In the genomic region with DNA sequence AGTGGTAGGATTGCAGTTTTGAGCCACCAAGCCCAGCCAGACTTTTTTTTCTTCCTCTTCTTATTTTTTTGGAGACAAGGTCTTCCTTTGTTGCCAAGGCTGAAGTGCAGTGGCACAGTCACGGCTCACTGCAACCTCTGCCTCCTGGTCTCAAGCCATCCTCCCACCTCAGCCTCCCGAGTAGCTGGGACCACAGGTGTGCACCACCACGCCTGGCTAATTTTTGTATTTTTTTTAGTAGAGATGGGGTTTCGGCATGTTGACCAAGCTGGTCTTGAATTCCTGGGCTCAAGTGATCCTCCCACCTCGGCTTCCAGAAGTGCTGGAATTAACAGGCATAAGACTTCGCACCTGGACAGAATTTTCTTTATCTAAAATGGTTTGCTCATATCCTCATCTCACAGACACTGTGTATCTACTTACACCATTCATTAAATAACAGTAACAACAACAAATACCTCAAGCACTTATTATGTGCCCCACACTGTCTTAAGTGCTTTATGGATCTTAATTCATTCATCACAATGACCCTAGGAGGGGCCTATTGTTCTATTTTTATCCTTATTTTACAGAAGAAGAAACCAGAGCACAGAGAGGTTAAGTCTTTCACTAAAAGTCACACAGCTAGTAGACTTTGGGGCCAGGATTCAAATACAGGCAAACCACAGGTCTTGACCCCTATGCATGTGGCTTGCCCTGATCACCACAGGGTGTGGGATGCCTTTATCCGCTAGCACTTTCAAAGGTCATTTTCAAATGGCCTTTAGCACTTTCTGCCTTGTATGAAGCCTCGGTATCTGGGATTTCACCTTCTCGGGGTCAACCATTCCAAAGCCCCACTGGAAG, we compare ENCODE assay signal across 24 cellular contexts. TPM values are rescaled to one million over a fixed set of nuclear protein-coding genes. Genes with fewer than 3 reads are reported as not detected.
"Had no signal": no experiment of that assay in that cellular context is flagged by ENCODE, and none has a peak within 500 bp of the region (broad histone marks: within the 10 kb centered on the region; RNA-seq: fewer than 3 reads in every experiment).

No MANE protein-coding gene starts in this region.

- H3K4me3 ChIP-seq: esophagus squamous epithelium, heart right ventricle, left lung, lower lobe of right lung, thoracic aorta had no signal

- H3K27ac Mint-ChIP-seq: activated B cell treated with CpG ODN at 0.5 μM for 24 hours; activated naive CD4-positive, alpha-beta T cell treated with anti-CD3 and anti-CD28 coated beads, Interleukin-2, amount 50 U/mL, for 72 hours; activated T-cell treated with anti-CD3 and anti-CD28 coated beads, Interleukin-2, amount 50 U/mL, for 72 hours; dendritic cell treated with granulocyte-macrophage colony-stimulating factor and Interleukin-4, amounts not matched to agents 40 ng/mL and 50 ng/mL, for 4 days; nephron; T-helper 1 cell treated with Interleukin-12 subunit alpha and Interleukin-12 subunit beta and Interleukin-4 antibody, amounts not matched to agents 30 μg/mL and 1 μg/mL, for 36 hours had no signal

- H3K27ac ChIP-seq: epithelial cell of prostate, esophagus squamous epithelium, heart right ventricle, left lung, lower lobe of right lung, thoracic aorta had no signal

- H3K27me3 Mint-ChIP-seq: activated B cell treated with CpG ODN at 0.5 μM for 24 hours; central memory CD8-positive, alpha-beta T cell; dendritic cell treated with granulocyte-macrophage colony-stimulating factor and Interleukin-4, amounts not matched to agents 40 ng/mL and 50 ng/mL, for 4 days had no signal

- H3K4me1 ChIP-seq: esophagus squamous epithelium, heart right ventricle, left lung, lower lobe of right lung had no signal

- H3K4me3 Mint-ChIP-seq: activated B cell treated with CpG ODN at 0.5 μM for 24 hours; activated T-cell treated with anti-CD3 and anti-CD28 coated beads, Interleukin-2, amount 50 U/mL, for 72 hours; central memory CD8-positive, alpha-beta T cell; dendritic cell treated with granulocyte-macrophage colony-stimulating factor and Interleukin-4, amounts not matched to agents 40 ng/mL and 50 ng/mL, for 4 days; nephron; T-helper 1 cell treated with Interleukin-12 subunit alpha and Interleukin-12 subunit beta and Interleukin-4 antibody, amounts not matched to agents 30 μg/mL and 1 μg/mL, for 36 hours had no signal

- H3K4me1 Mint-ChIP-seq: activated B cell treated with CpG ODN at 0.5 μM for 24 hours; central memory CD8-positive, alpha-beta T cell had no signal

- H3K9me3 Mint-ChIP-seq: activated B cell treated with CpG ODN at 0.5 μM for 24 hours; activated naive CD4-positive, alpha-beta T cell treated with anti-CD3 and anti-CD28 coated beads, Interleukin-2, amount 50 U/mL, for 72 hours; activated T-cell treated with anti-CD3 and anti-CD28 coated beads, Interleukin-2, amount 50 U/mL, for 72 hours; central memory CD8-positive, alpha-beta T cell; dendritic cell treated with granulocyte-macrophage colony-stimulating factor and Interleukin-4, amounts not matched to agents 40 ng/mL and 50 ng/mL, for 4 days; nephron; T-helper 1 cell treated with Interleukin-12 subunit alpha and Interleukin-12 subunit beta and Interleukin-4 antibody, amounts not matched to agents 30 μg/mL and 1 μg/mL, for 36 hours had no signal

- H3K27me3 ChIP-seq: esophagus squamous epithelium had no signal

- ATAC-seq: activated naive CD4-positive, alpha-beta T cell treated with anti-CD3 and anti-CD28 coated beads, Interleukin-2, amount 50 U/mL, for 72 hours; activated T-cell treated with anti-CD3 and anti-CD28 coated beads, Interleukin-2, amount 50 U/mL, for 72 hours; heart right ventricle; left lung; lower lobe of right lung; right cardiac atrium; stimulated activated naive CD8-positive, alpha-beta T cell treated with anti-CD3 and anti-CD28 coated beads, Interleukin-15, Interleukin-2, amounts not matched to agents 100 U/mL and 50 U/mL, for 24 hours had no signal

- H3K36me3 ChIP-seq: esophagus squamous epithelium, heart right ventricle, left lung, lower lobe of right lung, thoracic aorta had no signal

- DNase-seq: activated B cell treated with CpG ODN at 0.5 μM for 24 hours; activated CD4-positive, alpha-beta T cell treated with anti-CD3 and anti-CD28 coated beads, Interleukin-2, amount 50 U/mL, for 1 hour; activated naive CD4-positive, alpha-beta T cell; activated T-cell treated with anti-CD3 and anti-CD28 coated beads for 4 hours; activated T-cell treated with anti-CD3 and anti-CD28 coated beads, Interleukin-2, amount 50 U/mL, for 72 hours; effector CD4-positive, alpha-beta T cell; esophagus squamous epithelium; foreskin melanocyte; heart right ventricle; left lung; lower lobe of right lung; occipital lobe; right cardiac atrium; stimulated activated CD4-positive, alpha-beta T cell treated with anti-CD3 and anti-CD28 coated beads, Interleukin-2, amount 100 ng/mL, for 48 hours; stimulated activated naive CD8-positive, alpha-beta T cell treated with anti-CD3 and anti-CD28 coated beads, Interleukin-15, Interleukin-2, amounts not matched to agents 100 U/mL and 50 U/mL, for 24 hours; T1000 had no signal

- H3K36me3 Mint-ChIP-seq: activated naive CD4-positive, alpha-beta T cell treated with anti-CD3 and anti-CD28 coated beads, Interleukin-2, amount 50 U/mL, for 72 hours had no signal

- H3K9me3 ChIP-seq: esophagus squamous epithelium, heart right ventricle, left lung, lower lobe of right lung, thoracic aorta had no signal

RNA-seq across cellular contexts. Expression of gene MYCN, which starts 39.6 kb away (rescaled TPM):
- total RNA-seq: activated B cell treated with CpG ODN at 0.5 μM for 24 hours; activated naive CD4-positive, alpha-beta T cell treated with anti-CD3 and anti-CD28 coated beads, Interleukin-2, amount 50 U/mL, for 72 hours; bronchial epithelial cell had no signal
